29 cellular contexts compared by ENCODE assay signal in the genomic region with DNA sequence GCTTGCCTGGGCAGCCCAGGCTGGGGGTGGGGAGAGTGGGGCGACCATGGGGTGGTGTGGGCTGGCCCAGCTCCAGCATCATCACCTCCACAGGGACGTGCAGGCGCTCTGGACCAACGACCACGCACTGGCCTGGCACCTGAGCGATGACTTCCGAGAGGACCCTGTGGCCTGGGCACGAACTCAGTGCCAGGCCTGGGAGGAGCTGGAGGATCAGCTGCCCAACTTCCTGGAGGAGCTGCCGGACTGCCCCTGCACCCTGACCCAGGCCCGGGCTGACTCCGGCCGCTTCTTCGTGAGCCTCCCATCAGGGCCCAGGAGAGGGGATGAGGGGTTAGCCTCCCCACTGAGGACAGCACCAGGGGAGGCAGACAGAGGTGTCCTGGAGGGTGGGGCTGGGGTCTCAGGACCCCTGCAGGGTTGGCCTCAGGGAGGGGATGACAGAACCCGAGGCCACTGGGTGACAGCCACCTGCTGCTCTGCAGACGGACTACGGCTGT. TPM values are rescaled to one million over a fixed set of nuclear protein-coding genes. Genes with fewer than 3 reads are reported as not detected.
"Had no signal": no experiment of that assay in that cellular context is flagged by ENCODE, and none has a peak within 500 bp of the region (broad histone marks: within the 10 kb centered on the region; RNA-seq: fewer than 3 reads in every experiment).

No MANE protein-coding gene starts in this region.

- H2AFZ ChIP-seq: neural progenitor cell had no signal

- FAIRE-seq: astrocyte, TTC549 had no signal

- ATAC-seq: effector memory CD8-positive, alpha-beta T cell; gastroesophageal sphincter; left lung; naive thymus-derived CD4-positive, alpha-beta T cell; stimulated activated memory B cell treated with anti-CD40 and anti-IgM and Interleukin-4, amounts not matched to agents 10 μg/mL and 1 μg/mL and 100 μg/mL, for 72 hours; stimulated activated naive CD8-positive, alpha-beta T cell treated with anti-CD3 and anti-CD28 coated beads, Interleukin-15, amount 100 ng/mL, for 72 hours had no signal

- H3K4me3 ChIP-seq: gastroesophageal sphincter, left lung, neural progenitor cell, smooth muscle cell, vagina had no signal

- H3K27me3 ChIP-seq: brain microvascular endothelial cell, gastroesophageal sphincter, left lung, neural progenitor cell, vagina had no signal

- DNase-seq: activated CD4-positive, alpha-beta memory T cell treated with anti-CD3 and anti-CD28 coated beads for 36 hours; activated CD4-positive, alpha-beta T cell treated with anti-CD3 and anti-CD28 coated beads, Interleukin-2, amount 10 ng/mL, durations not matched to agents 24 days and 14 days; activated CD8-positive, alpha-beta memory T cell treated with anti-CD3 and anti-CD28 coated beads, Interleukin-2, amount 50 U/mL, for 4 hours; activated gamma-delta T cell; activated naive CD4-positive, alpha-beta T cell treated with anti-CD3 and anti-CD28 coated beads, Interleukin-2, amount 10 ng/mL, durations not matched to agents 7 days and 5 days; activated naive CD8-positive, alpha-beta T cell treated with anti-CD3 and anti-CD28 coated beads, Interleukin-2, amount 10 ng/mL, durations not matched to agents 7 days and 5 days; activated T-cell treated with anti-CD3 and anti-CD28 coated beads, Interleukin-2, amount 50 U/mL, for 1 hour; brain microvascular endothelial cell; cortex of kidney; effector memory CD8-positive, alpha-beta T cell; erythroblast; head of caudate nucleus; kidney glomerular epithelial cell; midbrain; stimulated activated CD4-positive, alpha-beta T cell treated with anti-CD3 and anti-CD28 coated beads, Interleukin-1b, Interleukin-23, amount 100 ng/mL, for 48 hours; stimulated activated CD4-positive, alpha-beta T cell treated with anti-CD3 and anti-CD28 coated beads, Interleukin-4, amount 100 ng/mL, for 4 hours; stimulated activated CD8-positive, alpha-beta memory T cell treated with anti-CD3 and anti-CD28 coated beads, Interleukin-4, amount 100 ng/mL, for 48 hours; stimulated activated naive CD8-positive, alpha-beta T cell treated with anti-CD3 and anti-CD28 coated beads, Interleukin-15, amount 100 ng/mL, for 72 hours had no signal

- H3K9me3 ChIP-seq: gastroesophageal sphincter, left lung, vagina had no signal

- H3K36me3 ChIP-seq: brain microvascular endothelial cell, neural progenitor cell, vagina had no signal

- H3K4me2 ChIP-seq: neural progenitor cell, smooth muscle cell had no signal

- H3K9ac ChIP-seq: neural progenitor cell had no signal

- H3K27ac ChIP-seq: brain microvascular endothelial cell, gastroesophageal sphincter, left lung, neural progenitor cell, vagina, VCaP had no signal

RNA-seq across cellular contexts. Expression of a gene that starts 59.8 kb away (rescaled TPM):
- total RNA-seq: activated CD4-positive, alpha-beta memory T cell treated with anti-CD3 and anti-CD28 coated beads for 36 hours; activated CD8-positive, alpha-beta memory T cell treated with anti-CD3 and anti-CD28 coated beads for 36 hours had no signal
- polyA plus RNA-seq: naive thymus-derived CD4-positive, alpha-beta T cell had no signal
